16 cellular contexts compared by ENCODE assay signal in the genomic region with DNA sequence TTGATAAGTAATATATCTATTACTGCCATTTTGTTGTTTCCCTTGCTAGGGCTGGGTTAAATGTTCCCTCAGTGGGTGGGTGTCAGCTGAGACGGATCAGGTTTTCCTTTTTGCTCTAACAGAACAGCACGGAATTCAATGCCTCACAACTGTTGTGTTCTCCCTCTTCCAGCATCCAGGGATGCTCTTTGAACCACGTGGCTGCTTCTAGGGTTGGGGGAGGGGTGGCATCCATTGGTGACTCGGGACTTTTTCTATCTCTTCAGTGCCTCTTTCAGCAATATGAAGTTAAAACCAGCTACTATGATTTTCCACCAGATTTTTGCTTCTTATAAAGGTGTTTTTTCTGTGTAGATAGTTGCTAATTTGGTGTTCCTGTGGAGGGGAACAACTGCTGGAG.
DNase-seq lines count a peak whose midpoint lies in the region; ATAC-seq, FAIRE-seq and TF ChIP-seq lines count a peak whose summit lies in the region.
"Had no signal": no experiment of that assay in that cellular context is flagged by ENCODE, and none has a peak within 500 bp of the region (broad histone marks: within the 10 kb centered on the region; RNA-seq: fewer than 3 reads in every experiment).

No MANE protein-coding gene starts in this region.

- H2AK5ac ChIP-seq in H1 (ENCODE audit: low read depth, low read length): no peak overlapping the region

- CTCF ChIA-PET in H1 (lab: Charles Lee; ENCODE audit: partially characterized antibody) (no interaction called here), HEK293T (lab: Yijun Ruan, JAX) (no interaction called here)

- H3K27ac ChIP-seq in GM23338 (ENCODE audit: low read depth) (no peak overlapping the region), H1 (ENCODE audit: low read depth, low read length) (no peak overlapping the region)
- H3K27ac ChIP-seq: BLaER1 treated with 17β-estradiol and CSF1 and Interleukin-3, amounts not matched to agents 10 nM and 100 nM had no signal

- no peak overlapping the region for H2BK20ac ChIP-seq in H1 (ENCODE audit: low read length)

- no peak overlapping the region for H4K5ac ChIP-seq in H1 (ENCODE audit: insufficient read length, low read depth, low read length)

- no peak overlapping the region for H4K8ac ChIP-seq in H1 (ENCODE audit: extremely low read depth, insufficient read depth, low read length)

- H3K79me2 ChIP-seq in GM23338 (replicated peaks; ENCODE audit: insufficient read depth) (no peaks in the 10 kb centered on the region), H1 (ENCODE audit: control insufficient read depth in 1 of 2, insufficient read depth in 2 of 2, low read length in 2 of 2) (no peaks in the 10 kb centered on the region)

- H3K79me1 ChIP-seq in H1 (ENCODE audit: low read depth, low read length): no peaks in the 10 kb centered on the region

- no peaks in the 10 kb centered on the region for H3K23me2 ChIP-seq in H1 (ENCODE audit: low read depth, low read length)

- H3K4me1 ChIP-seq in GM23338 (ENCODE audit: insufficient read depth) (no peaks in the 10 kb centered on the region), H1 (replicated peaks in 1 of 4; ENCODE audit: control insufficient read depth in 3 of 4, insufficient read depth in 4 of 4, low read length in 3 of 4) (no peaks in the 10 kb centered on the region)
- H3K4me1 ChIP-seq: BLaER1 treated with 17β-estradiol and CSF1 and Interleukin-3, amounts not matched to agents 10 nM and 100 nM; HAP-1 had no signal

- H2BK5ac ChIP-seq in H1 (ENCODE audit: low read depth, low read length): no peak overlapping the region

- H3K27me3 ChIP-seq in GM23338 (ENCODE audit: insufficient read depth) (no peaks in the 10 kb centered on the region), H1 (replicated peaks in 1 of 4; ENCODE audit: control insufficient read depth in 3 of 4, extremely low read depth in 1 of 4, insufficient read depth in 3 of 4, low read length in 3 of 4) (no peaks in the 10 kb centered on the region)
- H3K27me3 ChIP-seq: BLaER1 treated with 17β-estradiol and CSF1 and Interleukin-3, amounts not matched to agents 10 nM and 100 nM had no signal

- no peak overlapping the region for H4K91ac ChIP-seq in H1 (replicated peaks; ENCODE audit: insufficient read length, low read length)

- TF ChIP-seq EP300 in H1 (IDR thresholded peaks at IDR 0.05; ENCODE audit: borderline replicate concordance in 1 of 2, low read depth in 2 of 2, low read length in 2 of 2): no peak

- H4K20me1 ChIP-seq in GM23338 (replicated peaks; ENCODE audit: insufficient read depth) (no peaks in the 10 kb centered on the region), H1 (replicated peaks in 1 of 2; ENCODE audit: control insufficient read depth in 1 of 2, insufficient read depth in 2 of 2, low read length in 2 of 2) (no peaks in the 10 kb centered on the region)
- H4K20me1 ChIP-seq: BLaER1 treated with 17β-estradiol and CSF1 and Interleukin-3, amounts not matched to agents 10 nM and 100 nM had no signal

- H3K9ac ChIP-seq in H1 (replicated peaks in 1 of 4; ENCODE audit: extremely low read depth in 1 of 4, low read depth in 3 of 4, low read length in 3 of 4): no peak overlapping the region
- H3K9ac ChIP-seq: BLaER1 treated with 17β-estradiol and CSF1 and Interleukin-3, amounts not matched to agents 10 nM and 100 nM had no signal

- no peak overlapping the region for H3K4me3 Mint-ChIP-seq in GM23338
- H3K4me3 Mint-ChIP-seq: B cell; CD8-positive, alpha-beta T cell; IgD-negative memory B cell had no signal

- H3K27me3 Mint-ChIP-seq in GM23338 (ENCODE audit: insufficient read depth, low read depth, poor library complexity): peaks cover 5% of the 10 kb centered on the region
- H3K27me3 Mint-ChIP-seq: B cell, IgD-negative memory B cell had no signal

- H3K18ac ChIP-seq in H1 (ENCODE audit: extremely low read depth, low read length): no peak overlapping the region

- no peaks in the 10 kb centered on the region for H3K9me3 ChIP-seq in H1 (ENCODE audit: insufficient read depth in 2 of 2, low read depth in 1 of 2, low read length in 1 of 2)
- H3K9me3 ChIP-seq: BLaER1 treated with 17β-estradiol and CSF1 and Interleukin-3, amounts not matched to agents 10 nM and 100 nM had no signal

- no peak overlapping the region for H2BK120ac ChIP-seq in H1 (replicated peaks; ENCODE audit: low read depth, low read length)

- no peaks in the 10 kb centered on the region for H3K36me3 ChIP-seq in GM23338 (ENCODE audit: insufficient read depth)
- H3K36me3 ChIP-seq in H1 (ENCODE audit: control insufficient read depth in 2 of 4, insufficient read depth in 4 of 4, low read length in 3 of 4): no peaks in the 10 kb centered on the region
- H3K36me3 ChIP-seq: BLaER1 treated with 17β-estradiol and CSF1 and Interleukin-3, amounts not matched to agents 10 nM and 100 nM; HAP-1 had no signal

- no peak overlapping the region for H2BK15ac ChIP-seq in H1 (ENCODE audit: low read length)

- no peak for TF ChIP-seq RAD21 in H1 (IDR thresholded peaks at IDR 0.05 in 1 of 2, conservative IDR thresholded peaks at IDR 0.05 in 1 of 2; ENCODE audit: low read depth in 2 of 2, low read length in 2 of 2)

- peak; percentile 36 for FAIRE-seq in H1 (lab: Jason Lieb, UNC)
- FAIRE-seq: HepG2 had no signal

- H3K14ac ChIP-seq in H1 (ENCODE audit: insufficient read length): no peak overlapping the region

- no peak for ATAC-seq in GM23338
- no peak for ATAC-seq in HG02973 (IDR thresholded peaks at IDR 0.05; ENCODE audit: unreplicated experiment)
- ATAC-seq: CD8-positive, alpha-beta T cell; HepG2 had no signal

- no peak for TF ChIP-seq POLR2A in H1 (IDR thresholded peaks at IDR 0.05; ENCODE audit: control extremely low read depth in 1 of 2, low read depth in 2 of 2, low read length in 2 of 2)

- H3K9me2 ChIP-seq in GM23338 (ENCODE audit: insufficient read depth): no peaks in the 10 kb centered on the region

- peaks cover 5% of the 10 kb centered on the region; the same call in 1 of the 3 replicates for H3K4me1 Mint-ChIP-seq in GM23338
- H3K4me1 Mint-ChIP-seq: B cell, IgD-negative memory B cell had no signal

- H3K56ac ChIP-seq in H1 (replicated peaks; ENCODE audit: insufficient read length, low read depth, low read length): no peak overlapping the region

- H3F3A ChIP-seq in GM23338 (replicated peaks; ENCODE audit: low read depth): no peaks in the 10 kb centered on the region

- H3K4me3 ChIP-seq in GM23338: no peak overlapping the region
- no peak overlapping the region for H3K4me3 ChIP-seq in H1 (ENCODE audit: extremely low read depth in 1 of 4, insufficient read depth in 2 of 4, low read depth in 3 of 4, low read length in 4 of 4)
- H3K4me3 ChIP-seq: BLaER1 treated with 17β-estradiol and CSF1 and Interleukin-3, amounts not matched to agents 10 nM and 100 nM; HAP-1 had no signal

- H3K9me3 Mint-ChIP-seq in GM23338: peaks cover 3% of the 10 kb centered on the region; the same call in 1 of the 3 replicates

- H3K36me3 Mint-ChIP-seq in GM23338 (ENCODE audit: low read depth): no peaks in the 10 kb centered on the region
- H3K36me3 Mint-ChIP-seq: CD8-positive, alpha-beta T cell; IgD-negative memory B cell had no signal

- peak overlapping the region; percentile 42; the same call in 1 of the 2 replicates for H3K27ac Mint-ChIP-seq in GM23338
- H3K27ac Mint-ChIP-seq: B cell; CD8-positive, alpha-beta T cell; IgD-negative memory B cell had no signal

- H2AFZ ChIP-seq in GM23338 (peak overlapping the region; percentile 78; the same call in 1 of the 2 replicates), H1 (ENCODE audit: low read length) (no peak overlapping the region)

- H3K23ac ChIP-seq in H1 (ENCODE audit: insufficient read length): no peak overlapping the region

- H2BK12ac ChIP-seq in H1 (ENCODE audit: low read depth, low read length): no peak overlapping the region

- POLR2A ChIA-PET in H1 (lab: Charles Lee; ENCODE audit: partially characterized antibody) (no interaction called here), HEK293T (lab: Yijun Ruan, JAX) (no interaction called here)

- peak; percentile 46 for DNase-seq in GM23338 (ENCODE audit: low spot score)
- no peak for DNase-seq in H1 (ENCODE audit: low read depth in 1 of 2, low spot score in 2 of 2)
- peak; percentile 11 for DNase-seq in iPS-NIHi11 (ENCODE audit: low spot score)
- DNase-seq in stimulated activated CD4-positive, alpha-beta T cell treated with anti-CD3 and anti-CD28 coated beads, Interleukin-4, amount 100 ng/mL, for 24 hours: no peak
- DNase-seq in HEK293T (ENCODE audit: extremely low spot score): no peak
- DNase-seq: CD8-positive, alpha-beta T cell; DMS 273 treated with DMSO at 0.1 percent for 48 hours; DMS79; GF-D8; KBM-7 had no signal

- no peak overlapping the region for H3K4ac ChIP-seq in H1 (replicated peaks; ENCODE audit: insufficient read length, low read depth, low read length)

- TF ChIP-seq CTCF in GM23338 (conservative IDR thresholded peaks at IDR 0.05; ENCODE audit: low read depth in 2 of 2) (no peak), H1 (IDR thresholded peaks at IDR 0.05; ENCODE audit: control extremely low read depth in 1 of 3, insufficient read depth in 1 of 3, low read depth in 1 of 3, low read length in 3 of 3) (no peak)

- WGBS in H1 (ENCODE audit: extremely low coverage in 1 of 2, insufficient coverage in 1 of 2, insufficient read length in 1 of 2, insufficient replicate concordance in 2 of 2, low coverage in 1 of 2, low lambda C conversion rate in 2 of 2, missing lambda C conversion rate in 1 of 2), 2 experiments: 70% methylated on average over 4 of the region's 4 CpGs; no CpG with 5 or more reads in 1 of the 2 experiments

- no peak overlapping the region for H3K4me2 ChIP-seq in GM23338
- H3K4me2 ChIP-seq in H1 (ENCODE audit: insufficient read depth in 1 of 2, low read depth in 2 of 2, low read length in 2 of 2): no peak overlapping the region
- H3K4me2 ChIP-seq: BLaER1 treated with 17β-estradiol and CSF1 and Interleukin-3, amounts not matched to agents 10 nM and 100 nM had no signal

TF ChIP-seq in H1, 55 proteins besides CTCF, POLR2A, EP300 and RAD21 (continues in another document):
- TF ChIP-seq E2F6 (IDR thresholded peaks at IDR 0.05): peak; percentile 66
- TF ChIP-seq BACH1 (IDR thresholded peaks at IDR 0.05; ENCODE audit: low read length): peak; percentile 89

TF ChIP-seq in HEK293T, 16 proteins besides CTCF, POLR2A, EP300 and RAD21:
- TF ChIP-seq ZNF384 (IDR thresholded peaks at IDR 0.05) (no peak), BHLHE40 (IDR thresholded peaks at IDR 0.05; ENCODE audit: borderline replicate concordance) (no peak), FOXK2 (IDR thresholded peaks at IDR 0.05) (no peak)

Comparison
In these comparisons a context has a peak if more than half of its experiments do, and no peak if none do; other contexts are left out.
1. DNase-seq: peak in GM23338 (single experiment) and iPS-NIHi11 (single experiment); none in H1 (0 of 2), stimulated activated CD4-positive, alpha-beta T cell treated with anti-CD3 and anti-CD28 coated beads, Interleukin-4, amount 100 ng/mL, for 24 hours (single experiment) and HEK293T (single experiment).